1 cellular context compared by ENCODE assay signal in genomic region chr10:3081383-3081981, GRCh38.
TF ChIP-seq lines count a peak whose summit lies in the region.

No MANE protein-coding gene starts in this region.

TF ChIP-seq in HepG2, 621 proteins besides CTCF, POLR2A, EP300 and RAD21 (continued from another document):
- no peak for TF ChIP-seq BCL3 (CRISPR knock-in tag; IDR thresholded peaks at IDR 0.05)
- TF ChIP-seq RNF2 (conservative IDR thresholded peaks at IDR 0.05; ENCODE audit: low read depth): no peak
- no peak for TF ChIP-seq CENPT (CRISPR knock-in tag; IDR thresholded peaks at IDR 0.05; ENCODE audit: low read depth)
- TF ChIP-seq PBX2 (CRISPR knock-in tag; IDR thresholded peaks at IDR 0.05): no peak
- TF ChIP-seq REST (IDR thresholded peaks at IDR 0.05; ENCODE audit: borderline replicate concordance in 1 of 2, low read depth in 1 of 2, low read length in 2 of 2): no peak
- no peak for TF ChIP-seq ZNF713 (CRISPR knock-in tag; IDR thresholded peaks at IDR 0.05)
- TF ChIP-seq NR1H2 (CRISPR knock-in tag; IDR thresholded peaks at IDR 0.05; ENCODE audit: borderline replicate concordance, low read depth): no peak
- TF ChIP-seq, protein P1, sequence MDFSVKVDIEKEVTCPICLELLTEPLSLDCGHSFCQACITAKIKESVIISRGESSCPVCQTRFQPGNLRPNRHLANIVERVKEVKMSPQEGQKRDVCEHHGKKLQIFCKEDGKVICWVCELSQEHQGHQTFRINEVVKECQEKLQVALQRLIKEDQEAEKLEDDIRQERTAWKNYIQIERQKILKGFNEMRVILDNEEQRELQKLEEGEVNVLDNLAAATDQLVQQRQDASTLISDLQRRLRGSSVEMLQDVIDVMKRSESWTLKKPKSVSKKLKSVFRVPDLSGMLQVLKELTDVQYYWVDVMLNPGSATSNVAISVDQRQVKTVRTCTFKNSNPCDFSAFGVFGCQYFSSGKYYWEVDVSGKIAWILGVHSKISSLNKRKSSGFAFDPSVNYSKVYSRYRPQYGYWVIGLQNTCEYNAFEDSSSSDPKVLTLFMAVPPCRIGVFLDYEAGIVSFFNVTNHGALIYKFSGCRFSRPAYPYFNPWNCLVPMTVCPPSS (IDR thresholded peaks at IDR 0.05): no peak
- no peak for TF ChIP-seq NFE2L1 (CRISPR knock-in tag; IDR thresholded peaks at IDR 0.05; ENCODE audit: borderline replicate concordance)
- TF ChIP-seq, protein P2, sequence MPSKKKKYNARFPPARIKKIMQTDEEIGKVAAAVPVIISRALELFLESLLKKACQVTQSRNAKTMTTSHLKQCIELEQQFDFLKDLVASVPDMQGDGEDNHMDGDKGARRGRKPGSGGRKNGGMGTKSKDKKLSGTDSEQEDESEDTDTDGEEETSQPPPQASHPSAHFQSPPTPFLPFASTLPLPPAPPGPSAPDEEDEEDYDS (CRISPR knock-in tag; IDR thresholded peaks at IDR 0.05): no peak
- no peak for TF ChIP-seq HIVEP1 (CRISPR knock-in tag; IDR thresholded peaks at IDR 0.05)
- TF ChIP-seq AGO2 (optimal IDR thresholded peaks at IDR 0.05; ENCODE audit: low read depth, low read length): no peak
- TF ChIP-seq, protein P3, sequence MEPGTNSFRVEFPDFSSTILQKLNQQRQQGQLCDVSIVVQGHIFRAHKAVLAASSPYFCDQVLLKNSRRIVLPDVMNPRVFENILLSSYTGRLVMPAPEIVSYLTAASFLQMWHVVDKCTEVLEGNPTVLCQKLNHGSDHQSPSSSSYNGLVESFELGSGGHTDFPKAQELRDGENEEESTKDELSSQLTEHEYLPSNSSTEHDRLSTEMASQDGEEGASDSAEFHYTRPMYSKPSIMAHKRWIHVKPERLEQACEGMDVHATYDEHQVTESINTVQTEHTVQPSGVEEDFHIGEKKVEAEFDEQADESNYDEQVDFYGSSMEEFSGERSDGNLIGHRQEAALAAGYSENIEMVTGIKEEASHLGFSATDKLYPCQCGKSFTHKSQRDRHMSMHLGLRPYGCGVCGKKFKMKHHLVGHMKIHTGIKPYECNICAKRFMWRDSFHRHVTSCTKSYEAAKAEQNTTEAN (CRISPR knock-in tag; conservative IDR thresholded peaks at IDR 0.05): no peak
- TF ChIP-seq ZNF781 (CRISPR knock-in tag; IDR thresholded peaks at IDR 0.05; ENCODE audit: borderline replicate concordance, not compliant biosample characterization): no peak
